In genomic region chr15:78501857-78502256, GRCh38 we compare ENCODE assay signal across 6 cellular contexts.
"Had no signal": no experiment of that assay in that cellular context is flagged by ENCODE, and none has a peak within 500 bp of the region (broad histone marks: within the 10 kb centered on the region; RNA-seq: fewer than 3 reads in every experiment).

No MANE protein-coding gene starts in this region.

- H3K27me3 Mint-ChIP-seq: IgD-negative memory B cell had no signal

- ATAC-seq: HCT116 had no signal

- H3K9me3 Mint-ChIP-seq: IgD-negative memory B cell had no signal

- H3K27ac ChIP-seq: GM23248 had no signal

- DNase-seq: GM23248, GOT3, H7 had no signal

- H3K4me1 ChIP-seq: HAP-1 had no signal

- H3K27ac Mint-ChIP-seq: IgD-negative memory B cell had no signal

- H3K4me3 ChIP-seq: GM23248, HAP-1 had no signal

- H3K9me3 ChIP-seq: HAP-1 had no signal
